ENCODE assay signal across 1 cellular context in the genomic region with DNA sequence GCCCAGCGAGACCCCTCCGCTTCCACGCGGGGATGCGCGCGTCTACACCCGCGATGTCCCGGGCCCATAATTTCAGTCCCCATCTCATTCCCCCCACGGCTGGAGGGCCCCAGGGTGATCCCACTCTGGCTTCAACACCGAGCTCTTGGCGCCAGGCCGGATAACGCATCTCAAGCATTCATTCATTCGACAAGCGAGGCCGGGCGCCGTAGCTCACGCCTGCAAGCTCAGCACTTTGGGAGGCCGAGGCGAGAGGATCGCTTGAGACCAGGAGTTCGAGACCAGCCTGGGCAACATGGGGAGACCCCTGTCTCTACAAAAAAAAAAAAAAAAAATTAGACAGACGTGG.
TF ChIP-seq lines count a peak whose summit lies in the region.

No MANE protein-coding gene starts in this region.

TF ChIP-seq in GM12891, 5 proteins besides CTCF, POLR2A, EP300 and RAD21:
- no peak for TF ChIP-seq POU2F2 (IDR thresholded peaks at IDR 0.05; ENCODE audit: low read depth, low read length)
- TF ChIP-seq SPI1 (IDR thresholded peaks at IDR 0.05; ENCODE audit: low read depth, low read length): no peak
- TF ChIP-seq TAF1 (IDR thresholded peaks at IDR 0.05; ENCODE audit: low read depth, low read length): no peak
